12 cellular contexts compared by ENCODE assay signal in genomic region chr20:49929142-49929494, GRCh38. TPM values are rescaled to one million over a fixed set of nuclear protein-coding genes. Genes with fewer than 3 reads are reported as not detected.
DNase-seq lines count a peak whose midpoint lies in the region; ATAC-seq and TF ChIP-seq lines count a peak whose summit lies in the region.
"Had no signal": no experiment of that assay in that cellular context is flagged by ENCODE, and none has a peak within 500 bp of the region (broad histone marks: within the 10 kb centered on the region; RNA-seq: fewer than 3 reads in every experiment).

No MANE protein-coding gene starts in this region.

- ATAC-seq in HCT116 (no peak), WTC11 (no peak)

- intact Hi-C loops in HCT116 (cut with micrococcal nuclease) (no loop called here), spleen (cut with DNase I; ENCODE audit: low total_unique reads) (no loop called here)

- H2AK5ac ChIP-seq in mesenchymal stem cell (ENCODE audit: low read length, severe bottlenecking): no peak overlapping the region

- H3K36me3 ChIP-seq in HCT116 (ENCODE audit: control insufficient read depth in 1 of 2, insufficient read depth in 2 of 2, low read length in 2 of 2): no peaks in the 10 kb centered on the region
- H3K36me3 ChIP-seq in mesenchymal stem cell (ENCODE audit: control insufficient read depth in 1 of 2, insufficient read depth in 2 of 2, low read depth in 1 of 2, low read length in 2 of 2): no peaks in the 10 kb centered on the region
- H3K36me3 ChIP-seq in spleen: no peaks in the 10 kb centered on the region

- no peak overlapping the region for H3K18ac ChIP-seq in mesenchymal stem cell (ENCODE audit: low read depth in 1 of 2, low read length in 2 of 2)

- no peaks in the 10 kb centered on the region for H4K20me1 ChIP-seq in HCT116 (ENCODE audit: insufficient read depth)

- no peak overlapping the region for H2BK15ac ChIP-seq in mesenchymal stem cell (ENCODE audit: low read depth, poor library complexity, severe bottlenecking)

- no peak for TF ChIP-seq CTCF in HCT116 (IDR thresholded peaks at IDR 0.05 in 2 of 3, conservative IDR thresholded peaks at IDR 0.05 in 1 of 3; ENCODE audit: borderline replicate concordance in 1 of 3, insufficient read depth in 1 of 3, low read depth in 2 of 3, low read length in 2 of 3)
- no peak for TF ChIP-seq CTCF in WTC11 (IDR thresholded peaks at IDR 0.05)
- no peak for TF ChIP-seq CTCF in spleen (IDR thresholded peaks at IDR 0.05 in 8 of 11, conservative IDR thresholded peaks at IDR 0.05 in 3 of 11)

- H4K8ac ChIP-seq in mesenchymal stem cell (ENCODE audit: low read length): no peak overlapping the region

- H3K36me3 Mint-ChIP-seq in WTC11: no peaks in the 10 kb centered on the region
- no peaks in the 10 kb centered on the region for H3K36me3 Mint-ChIP-seq in activated CD4-positive, alpha-beta T cell treated with anti-CD3 and anti-CD28 coated beads, Interleukin-2, amount 10 ng/mL, durations not matched to agents 7 days and 5 days (ENCODE audit: low read depth)
- H3K36me3 Mint-ChIP-seq: activated naive CD8-positive, alpha-beta T cell; stimulated activated memory B cell treated with anti-CD40 and anti-IgM and Interleukin-4, amounts not matched to agents 10 μg/mL and 1 μg/mL and 100 μg/mL, for 72 hours had no signal

- H3K9me3 Mint-ChIP-seq in WTC11: peaks cover 5% of the 10 kb centered on the region
- no peaks in the 10 kb centered on the region for H3K9me3 Mint-ChIP-seq in activated CD4-positive, alpha-beta T cell treated with anti-CD3 and anti-CD28 coated beads, Interleukin-2, amount 10 ng/mL, durations not matched to agents 7 days and 5 days
- H3K9me3 Mint-ChIP-seq: activated T-helper 1 cell treated with anti-CD3 and anti-CD28 coated beads, Interleukin-12 subunit alpha, Interleukin-12 subunit beta, Interleukin-2, Interleukin-4 antibody, amounts not matched to agents 30 ng/mL and 10 ng/mL and 1 ng/mL, durations not matched to agents 14 hours and 24 hours and 36 hours; stimulated activated memory B cell treated with anti-CD40 and anti-IgM and Interleukin-4, amounts not matched to agents 10 μg/mL and 1 μg/mL and 100 μg/mL, for 72 hours had no signal

- H3K4me1 Mint-ChIP-seq in WTC11: peaks cover 4% of the 10 kb centered on the region; the same call in 1 of the 2 replicates
- H3K4me1 Mint-ChIP-seq in activated CD4-positive, alpha-beta T cell treated with anti-CD3 and anti-CD28 coated beads, Interleukin-2, amount 10 ng/mL, durations not matched to agents 7 days and 5 days: peaks cover 14% of the 10 kb centered on the region

- no peak overlapping the region for H2BK12ac ChIP-seq in mesenchymal stem cell (ENCODE audit: low read length in 2 of 2)

- 15% methylated on average over 3 of the region's 4 CpGs for WGBS in mesenchymal stem cell
- WGBS in spleen, 5 donors: 36 to 47% (median 42%) methylated on average over 4 of the region's 4 CpGs

- H3K14ac ChIP-seq in mesenchymal stem cell (ENCODE audit: low read length in 2 of 2): no peak overlapping the region

- H3K9me3 ChIP-seq in HCT116 (ENCODE audit: control insufficient read depth in 1 of 2, insufficient read depth in 1 of 2, low read depth in 1 of 2, low read length in 2 of 2) (no peaks in the 10 kb centered on the region), mesenchymal stem cell (ENCODE audit: control insufficient read depth, low read length) (no peaks in the 10 kb centered on the region), spleen (no peaks in the 10 kb centered on the region)

- peaks cover 7 to 10% of the 10 kb centered on the region in 2 experiments; a peak in 3 of 4 replicates for H3K4me1 ChIP-seq in HCT116 (ENCODE audit: control insufficient read depth in 1 of 2, insufficient read depth in 2 of 2, low read length in 2 of 2)
- H3K4me1 ChIP-seq in mesenchymal stem cell (ENCODE audit: control insufficient read depth, insufficient read depth, low read depth, low read length): no peaks in the 10 kb centered on the region
- H3K4me1 ChIP-seq in spleen: peaks cover 5 to 23% (median 11%) of the 10 kb centered on the region in 6 donors

- BruUV-seq in HCT116 (replicated peaks; lab: Mats Ljungman, UMichigan): no TSS peak

- no peaks in the 10 kb centered on the region for H3K27me3 ChIP-seq in HCT116 (ENCODE audit: insufficient read depth, low read length)
- no peaks in the 10 kb centered on the region for H3K27me3 ChIP-seq in mesenchymal stem cell (ENCODE audit: control insufficient read depth in 1 of 2, insufficient read depth in 1 of 2, low read length in 2 of 2)
- H3K27me3 ChIP-seq in spleen (replicated peaks in 1 of 7): no peaks in the 10 kb centered on the region

- H3K4me3 ChIP-seq in HCT116 (replicated peaks in 1 of 2; ENCODE audit: low read depth in 1 of 2, low read length in 2 of 2) (no peak overlapping the region), mesenchymal stem cell (ENCODE audit: insufficient read depth in 1 of 2, low read depth in 1 of 2, low read length in 2 of 2) (no peak overlapping the region), spleen (no peak overlapping the region)

- H3K4me3 Mint-ChIP-seq in WTC11: no peak overlapping the region
- no peak overlapping the region for H3K4me3 Mint-ChIP-seq in activated CD4-positive, alpha-beta T cell treated with anti-CD3 and anti-CD28 coated beads, Interleukin-2, amount 10 ng/mL, durations not matched to agents 7 days and 5 days
- H3K4me3 Mint-ChIP-seq: activated CD4-positive, alpha-beta T cell treated with anti-CD3 and anti-CD28 coated beads for 36 hours; activated naive CD8-positive, alpha-beta T cell; activated T-helper 1 cell treated with anti-CD3 and anti-CD28 coated beads, Interleukin-12 subunit alpha, Interleukin-12 subunit beta, Interleukin-2, Interleukin-4 antibody, amounts not matched to agents 30 ng/mL and 10 ng/mL and 1 ng/mL, durations not matched to agents 14 hours and 24 hours and 36 hours; stimulated activated memory B cell treated with anti-CD40 and anti-IgM and Interleukin-4, amounts not matched to agents 10 μg/mL and 1 μg/mL and 100 μg/mL, for 72 hours had no signal

- H3K4me2 ChIP-seq in HCT116 (ENCODE audit: low read length): peak overlapping the region; percentile 57; the same call in 1 of the 2 replicates
- no peak overlapping the region for H3K4me2 ChIP-seq in mesenchymal stem cell (ENCODE audit: low read length, poor library complexity, severe bottlenecking)

- CTCF ChIA-PET in HCT116 (lab: Charles Lee): no interaction called here
- CTCF ChIA-PET in WTC11 (lab: Charles Lee): interaction anchor here (0.7 kb wide), 1 partner anchor 117 kb away, joined by 4 read pairs; the partner anchor contains the start of gene SLC9A8
- CTCF ChIA-PET in activated CD4-positive, alpha-beta T cell treated with anti-CD3 and anti-CD28 coated beads, Interleukin-2, amount 10 ng/mL, durations not matched to agents 7 days and 5 days (lab: Charles Lee): interaction anchor here (1.5 kb wide), 1 partner anchor 16 kb away, joined by 4 read pairs; no protein-coding TSS in a partner anchor

- POLR2A ChIA-PET in HCT116 (lab: Charles Lee) (no interaction called here), WTC11 (lab: Charles Lee) (no interaction called here)
- POLR2A ChIA-PET in activated CD4-positive, alpha-beta T cell treated with anti-CD3 and anti-CD28 coated beads, Interleukin-2, amount 10 ng/mL, durations not matched to agents 7 days and 5 days (lab: Charles Lee): no interaction called here

- H3K9ac ChIP-seq in HCT116 (ENCODE audit: low read length): no peak overlapping the region
- peak overlapping the region; percentile 63 for H3K9ac ChIP-seq in mesenchymal stem cell (ENCODE audit: low read length)

- TF ChIP-seq POLR2A in HCT116 (IDR thresholded peaks at IDR 0.05; ENCODE audit: borderline replicate concordance, extremely low read depth, insufficient read depth, insufficient read length) (no peak), spleen (IDR thresholded peaks at IDR 0.05) (no peak)

- H2AFZ ChIP-seq in HCT116 (ENCODE audit: low read depth, low read length, poor library complexity, severe bottlenecking): peak overlapping the region; percentile 53
- no peak overlapping the region for H2AFZ ChIP-seq in mesenchymal stem cell (ENCODE audit: low read depth, low read length)

- no peaks in the 10 kb centered on the region for H3K79me2 ChIP-seq in HCT116 (ENCODE audit: insufficient read depth, low read length)

- no peak overlapping the region for H2BK120ac ChIP-seq in mesenchymal stem cell (ENCODE audit: low read depth, low read length)

- RAD21 ChIA-PET in HCT116 (lab: Charles Lee; ENCODE audit: low non-redundant PET in 1 of 2, low total read pairs in 2 of 2, uncharacterized antibody in 2 of 2, unreplicated experiment in 2 of 2): no interaction called here

- no peak overlapping the region for H3K23ac ChIP-seq in mesenchymal stem cell (ENCODE audit: low read length in 2 of 2)

- H2BK5ac ChIP-seq in mesenchymal stem cell (ENCODE audit: low read depth, low read length, poor library complexity, severe bottlenecking): no peak overlapping the region

- no peaks in the 10 kb centered on the region for H3K9me2 ChIP-seq in HCT116 (ENCODE audit: insufficient read depth)

- no peak overlapping the region for H3K27ac Mint-ChIP-seq in WTC11
- no peak overlapping the region for H3K27ac Mint-ChIP-seq in activated CD4-positive, alpha-beta T cell treated with anti-CD3 and anti-CD28 coated beads, Interleukin-2, amount 10 ng/mL, durations not matched to agents 7 days and 5 days
- H3K27ac Mint-ChIP-seq: stimulated activated memory B cell treated with anti-CD40 and anti-IgM and Interleukin-4, amounts not matched to agents 10 μg/mL and 1 μg/mL and 100 μg/mL, for 72 hours had no signal

- H3K27ac ChIP-seq in HCT116 (ENCODE audit: low read depth, low read length) (no peak overlapping the region), mesenchymal stem cell (ENCODE audit: low read length, poor library complexity, severe bottlenecking) (no peak overlapping the region), spleen (peak overlapping the region in 6 of 8 donors; percentile 10 to 68 (median 36))

- H3K79me1 ChIP-seq in mesenchymal stem cell (replicated peaks; ENCODE audit: low read length, poor library complexity, severe bottlenecking): no peaks in the 10 kb centered on the region

- H3K27me3 Mint-ChIP-seq in WTC11 (ENCODE audit: low read depth): no peaks in the 10 kb centered on the region
- peaks cover 3% of the 10 kb centered on the region for H3K27me3 Mint-ChIP-seq in activated CD4-positive, alpha-beta T cell treated with anti-CD3 and anti-CD28 coated beads, Interleukin-2, amount 10 ng/mL, durations not matched to agents 7 days and 5 days
- H3K27me3 Mint-ChIP-seq: activated naive CD8-positive, alpha-beta T cell; stimulated activated memory B cell treated with anti-CD40 and anti-IgM and Interleukin-4, amounts not matched to agents 10 μg/mL and 1 μg/mL and 100 μg/mL, for 72 hours had no signal

- no peak overlapping the region for H4K91ac ChIP-seq in mesenchymal stem cell (ENCODE audit: low read length)

- TF ChIP-seq RAD21 in HCT116 (IDR thresholded peaks at IDR 0.05; ENCODE audit: low read depth): no peak

- DNase-seq in HCT116 (ENCODE audit: low read depth, low spot score) (no peak), WTC11 (ENCODE audit: low spot score) (no peak), mesenchymal stem cell (no peak), spleen (no peak), hypothalamus (lab: John Stamatoyannopoulos, UW) (no peak), NCI-H1092 (lab: John Stamatoyannopoulos, UW) (no peak)
- no peak for DNase-seq in activated CD4-positive, alpha-beta T cell treated with anti-CD3 and anti-CD28 coated beads, Interleukin-2, amount 10 ng/mL, durations not matched to agents 7 days and 5 days
- DNase-seq in stimulated activated CD4-positive, alpha-beta T cell treated with anti-CD3 and anti-CD28 coated beads, Interleukin-4, amount 100 ng/mL, for 1 hour: no peak

- H3K4ac ChIP-seq in mesenchymal stem cell (ENCODE audit: low read depth in 1 of 2, low read length in 2 of 2): no peak overlapping the region

RNA-seq across cellular contexts. Expression of gene RNF114, which starts 7.1 kb away (rescaled TPM):
- total RNA-seq in HCT116 (2021; ENCODE audit: unreplicated experiment) (66.8 TPM), WTC11 (2021) (86.6 to 91.6 TPM (median 88.1 TPM) in 3 replicates), spleen (100 to 1,000 TPM in 6 of 7 donors, 10 to 100 TPM in 1; 96.5 to 246 (median 113) TPM)
- polyA plus RNA-seq in HCT116 (2012): 86.8 and 113 TPM in 2 replicates
- polyA plus RNA-seq in mesenchymal stem cell (2013, experiment 1 of 2): 37.3 TPM
- 35.5 TPM for polyA plus RNA-seq in mesenchymal stem cell (2013, experiment 2 of 2)
- 10 to 100 TPM; 35.5 to 62.0 (median 37.6) TPM for polyA plus RNA-seq in spleen
- 10 to 100 TPM; 55.8 to 59.5 TPM for total RNA-seq in activated CD4-positive, alpha-beta T cell treated with anti-CD3 and anti-CD28 coated beads, Interleukin-2, amount 10 ng/mL, durations not matched to agents 7 days and 5 days

RNA-seq across cellular contexts. Expression of gene SPATA2, which starts 13.8 kb away (rescaled TPM):
- total RNA-seq in HCT116 (2021; ENCODE audit: unreplicated experiment) (6.6 TPM), WTC11 (2021) (10.1 to 11.3 TPM (median 11.3 TPM) in 3 replicates), spleen (10 to 100 TPM; 11.2 to 33.2 (median 17.2) TPM)
- 5.6 and 7.1 TPM in 2 replicates for polyA plus RNA-seq in HCT116 (2012)
- polyA plus RNA-seq in mesenchymal stem cell (2013, experiment 1 of 2): 5.6 TPM
- polyA plus RNA-seq in mesenchymal stem cell (2013, experiment 2 of 2): 5.7 TPM
- 1 to 10 TPM; 2.9 to 8.0 (median 4.1) TPM for polyA plus RNA-seq in spleen
- 1 to 10 TPM; 7.4 to 8.2 TPM for total RNA-seq in activated CD4-positive, alpha-beta T cell treated with anti-CD3 and anti-CD28 coated beads, Interleukin-2, amount 10 ng/mL, durations not matched to agents 7 days and 5 days

RNA-seq across cellular contexts. Expression of gene SNAI1, which starts 53.7 kb away (rescaled TPM):
- total RNA-seq in HCT116 (2021; ENCODE audit: unreplicated experiment): 13.4 TPM
- 14.6 and 18.0 TPM in 2 replicates for polyA plus RNA-seq in HCT116 (2012)
- total RNA-seq in WTC11 (2021): 7.0 to 8.7 TPM (median 7.9 TPM) in 3 replicates
- polyA plus RNA-seq in mesenchymal stem cell (2013, experiment 1 of 2): 36.2 TPM
- 36.0 TPM for polyA plus RNA-seq in mesenchymal stem cell (2013, experiment 2 of 2)
- total RNA-seq in spleen: 10 to 100 TPM in 2 of 7 donors, 1 to 10 TPM in 5; 2.1 to 10.5 (median 8.3) TPM
- 1 to 10 TPM; 1.3 to 2.4 (median 1.7) TPM for polyA plus RNA-seq in spleen
- under 1 TPM in 1 of 2 experiments, not detected in 1; 0.15 TPM for total RNA-seq in activated CD4-positive, alpha-beta T cell treated with anti-CD3 and anti-CD28 coated beads, Interleukin-2, amount 10 ng/mL, durations not matched to agents 7 days and 5 days

Comparison
In these comparisons a context has a peak if more than half of its experiments do, and no peak if none do; other contexts are left out.
1. H3K27ac ChIP-seq: peak in spleen (6 of 8); none in HCT116 (single experiment) and mesenchymal stem cell (single experiment).